ENCODE assay signal across 20 cellular contexts in the genomic region with DNA sequence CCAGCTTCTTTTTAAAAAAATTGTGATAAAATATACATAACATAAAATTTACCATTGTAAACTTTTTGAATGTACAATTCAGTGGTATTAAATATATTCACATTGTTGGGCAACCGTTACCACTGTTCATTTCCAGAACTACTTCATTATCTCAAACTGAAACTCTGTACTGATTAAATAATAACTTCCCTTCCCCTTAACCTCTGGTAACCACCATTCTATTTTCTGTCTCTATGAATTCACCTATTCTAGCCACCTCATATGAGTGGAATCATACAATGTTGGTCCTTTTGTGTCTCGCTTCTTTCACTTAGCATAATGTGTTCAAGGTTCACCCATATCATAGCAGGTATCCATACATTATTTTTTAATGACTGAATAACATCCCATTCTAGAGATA. TPM values are rescaled to one million over a fixed set of nuclear protein-coding genes. Genes with fewer than 3 reads are reported as not detected.
DNase-seq lines count a peak whose midpoint lies in the region; ATAC-seq lines count a peak whose summit lies in the region.
"Had no signal": no experiment of that assay in that cellular context is flagged by ENCODE, and none has a peak within 500 bp of the region (broad histone marks: within the 10 kb centered on the region; RNA-seq: fewer than 3 reads in every experiment).

No MANE protein-coding gene starts in this region.

- no peak overlapping the region for H3K27ac ChIP-seq in HUES6 (ENCODE audit: low read depth, low read length)
- H3K27ac ChIP-seq: BLaER1 treated with 17β-estradiol and CSF1 and Interleukin-3, amounts not matched to agents 10 nM and 100 nM had no signal

- peaks cover 19% of the 10 kb centered on the region for H3K4me1 ChIP-seq in HUES6 (ENCODE audit: control insufficient read depth, insufficient read depth, low read length)
- H3K4me1 ChIP-seq: BLaER1 treated with 17β-estradiol and CSF1 and Interleukin-3, amounts not matched to agents 10 nM and 100 nM had no signal

- ATAC-seq in GM18861 (IDR thresholded peaks at IDR 0.05; ENCODE audit: unreplicated experiment) (peak; percentile 88), GM19467 (IDR thresholded peaks at IDR 0.05; ENCODE audit: unreplicated experiment) (peak; percentile 80), HG03159 (IDR thresholded peaks at IDR 0.05; ENCODE audit: unreplicated experiment) (peak; percentile 78), sciatic nerve (no peak)
- ATAC-seq: K562, SK-N-SH treated with all-trans-retinoic acid at 6 μM for 48 hours had no signal

- DNase-seq in sciatic nerve (ENCODE audit: low spot score) (no peak), OCI-M2 (lab: John Stamatoyannopoulos, UW; ENCODE audit: unreplicated experiment) (no peak), posterior cingulate gyrus (no peak)
- DNase-seq: DMS 273 treated with DMSO at 0.1 percent for 48 hours, GDM1, H9, NCI-H1417, NCI-H1930, NCI-H2171, NCI-H446, NCI-H69, SHP77 treated with DMSO at 0.1 percent for 48 hours had no signal

- intact Hi-C loops in sciatic nerve (cut with DNase I) (no loop called here), posterior cingulate gyrus (cut with DNase I) (no loop called here)

- H3K9ac ChIP-seq in HUES6 (ENCODE audit: low read length) = no peak overlapping the region
- H3K9ac ChIP-seq: BLaER1 treated with 17β-estradiol and CSF1 and Interleukin-3, amounts not matched to agents 10 nM and 100 nM had no signal

- H3K4me3 ChIP-seq in HUES6 (ENCODE audit: low read depth, low read length) = peak overlapping the region; percentile 45; the same call in 1 of the 2 replicates
- H3K4me3 ChIP-seq: BLaER1 treated with 17β-estradiol and CSF1 and Interleukin-3, amounts not matched to agents 10 nM and 100 nM; K562 had no signal

- peaks cover 5% of the 10 kb centered on the region; the same call in 1 of the 2 replicates for H3K36me3 ChIP-seq in HUES6 (ENCODE audit: control insufficient read depth, insufficient read depth, low read length)
- H3K36me3 ChIP-seq: BLaER1 treated with 17β-estradiol and CSF1 and Interleukin-3, amounts not matched to agents 10 nM and 100 nM had no signal

- peaks cover 37% of the 10 kb centered on the region for H3K27me3 ChIP-seq in HUES6 (ENCODE audit: control insufficient read depth, insufficient read depth, low read length)

- peaks cover 10% of the 10 kb centered on the region; the same call in 1 of the 2 replicates for H3K9me3 ChIP-seq in HUES6 (ENCODE audit: control insufficient read depth, insufficient read depth, low read depth, low read length)

RNA-seq across cellular contexts. Expression of gene GPR50, which starts 8.3 kb away (rescaled TPM):
- total RNA-seq in sciatic nerve = not detected
- total RNA-seq: K562; T-helper 1 cell treated with Interleukin-12 subunit alpha and Interleukin-12 subunit beta and Interleukin-4 antibody, amounts not matched to agents 30 ng/mL and 1 ng/mL, for 36 hours had no signal
